17 cellular contexts compared by ENCODE assay signal in the genomic region with DNA sequence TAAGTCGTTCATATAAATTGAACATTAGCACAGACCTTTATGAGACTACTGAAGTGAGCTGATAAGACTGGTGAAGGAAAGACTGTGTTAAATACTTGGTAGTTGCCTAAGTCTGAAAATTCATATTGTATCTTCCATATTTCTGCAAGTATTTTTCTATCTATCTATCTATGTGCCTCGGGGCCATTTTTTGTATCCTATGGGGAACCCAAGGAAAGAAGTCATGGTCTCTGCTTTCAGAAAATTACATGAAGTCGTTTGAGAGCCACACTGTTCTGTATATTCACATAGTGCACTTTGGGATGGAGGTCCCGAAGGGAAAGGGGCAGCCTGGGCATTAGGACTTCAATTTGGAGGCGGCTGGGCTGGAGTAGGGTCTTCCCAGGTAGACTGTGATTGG.
A peak's percentile ranks its signal among the peaks of the same experiment; 100 is the strongest.
DNase-seq lines count a peak whose midpoint lies in the region; ATAC-seq and TF ChIP-seq lines count a peak whose summit lies in the region.
"Had no signal": no experiment of that assay in that cellular context is flagged by ENCODE, and none has a peak within 500 bp of the region (broad histone marks: within the 10 kb centered on the region; RNA-seq: fewer than 3 reads in every experiment).

No MANE protein-coding gene starts in this region.

- no peaks in the 10 kb centered on the region for H3K27me3 Mint-ChIP-seq in activated CD8-positive, alpha-beta memory T cell treated with anti-CD3 and anti-CD28 coated beads, Interleukin-2, amount 10 ng/mL, durations not matched to agents 7 days and 5 days

- H3K18ac ChIP-seq in mesenchymal stem cell (ENCODE audit: low read depth in 1 of 2, low read length in 2 of 2), result no peak overlapping the region

- ATAC-seq in activated CD8-positive, alpha-beta memory T cell treated with anti-CD3 and anti-CD28 coated beads, Interleukin-2, amount 10 ng/mL, durations not matched to agents 7 days and 5 days, result no peak
- ATAC-seq in GM21737 (IDR thresholded peaks at IDR 0.05; ENCODE audit: unreplicated experiment), result no peak
- ATAC-seq: CD8-positive, alpha-beta T cell had no signal

- no peak overlapping the region for H4K91ac ChIP-seq in mesenchymal stem cell (ENCODE audit: low read length)

- no peak overlapping the region for H2BK120ac ChIP-seq in mesenchymal stem cell (ENCODE audit: low read depth, low read length)

- no peak for DNase-seq in activated CD8-positive, alpha-beta memory T cell treated with anti-CD3 and anti-CD28 coated beads, Interleukin-2, amount 10 ng/mL, durations not matched to agents 7 days and 5 days
- DNase-seq in activated CD8-positive, alpha-beta memory T cell treated with anti-CD3 and anti-CD28 coated beads, Interleukin-2, amount 50 U/mL, for 4 hours, result no peak
- no peak for DNase-seq in RWPE1 (ENCODE audit: low spot score)
- DNase-seq in mesenchymal stem cell, result no peak
- no peak for DNase-seq in tibial nerve (ENCODE audit: low spot score in 2 of 2)
- DNase-seq in NCI-H187 treated with DMSO at 0.1 percent for 48 hours (lab: John Stamatoyannopoulos, UW), result no peak
- DNase-seq in A673 (ENCODE audit: low spot score), result no peak
- DNase-seq: BE2C, DMS79 treated with DMSO at 0.1 percent for 48 hours, KG1, NCI-H1105 treated with DMSO at 0.1 percent for 48 hours, NCI-H187, NCI-H446, NCI-H748 treated with DMSO at 0.1 percent for 48 hours, Right ventricle myocardium superior had no signal

- no peak overlapping the region for H2BK15ac ChIP-seq in mesenchymal stem cell (ENCODE audit: low read depth, poor library complexity, severe bottlenecking)

- BruUV-seq in A673 (replicated peaks; lab: Mats Ljungman, UMichigan), result no TSS peak

- POLR2A ChIA-PET in RWPE1 (lab: Yijun Ruan, JAX; ENCODE audit: low non-redundant PET) (no interaction called here), A673 (lab: Charles Lee; ENCODE audit: low non-redundant PET) (no interaction called here)

- H3K4me1 Mint-ChIP-seq in activated CD8-positive, alpha-beta memory T cell treated with anti-CD3 and anti-CD28 coated beads, Interleukin-2, amount 10 ng/mL, durations not matched to agents 7 days and 5 days, result peaks cover 8% of the 10 kb centered on the region

- no peak overlapping the region for H2AFZ ChIP-seq in mesenchymal stem cell (ENCODE audit: low read depth, low read length)

- no peaks in the 10 kb centered on the region for H3K27me3 ChIP-seq in mesenchymal stem cell (ENCODE audit: control insufficient read depth in 1 of 2, insufficient read depth in 1 of 2, low read length in 2 of 2)
- H3K27me3 ChIP-seq in tibial nerve, result no peaks in the 10 kb centered on the region
- H3K27me3 ChIP-seq in A673 (replicated peaks; ENCODE audit: insufficient read depth, low read depth, low read length, poor library complexity), result no peaks in the 10 kb centered on the region
- H3K27me3 ChIP-seq: BE2C had no signal

- CTCF ChIA-PET in activated CD8-positive, alpha-beta memory T cell treated with anti-CD3 and anti-CD28 coated beads, Interleukin-2, amount 10 ng/mL, durations not matched to agents 7 days and 5 days (lab: Charles Lee), result interaction anchor here (0.6 to 1.1 kb wide), 2 partner anchors 21 to 27 kb away, joined by 3 read pairs; no protein-coding TSS in a partner anchor
- CTCF ChIA-PET in RWPE1 (lab: Yijun Ruan, JAX) (interaction anchor here (0.7 to 1.5 kb wide), 3 partner anchors 22 to 151 kb away, joined by 3 to 4 read pairs (median 3); no protein-coding TSS in a partner anchor), A673 (lab: Charles Lee) (no interaction called here)

- no peak for TF ChIP-seq POLR2A in tibial nerve (IDR thresholded peaks at IDR 0.05)

- H2BK12ac ChIP-seq in mesenchymal stem cell (ENCODE audit: low read length in 2 of 2), result no peak overlapping the region

- no peak overlapping the region for H2AK5ac ChIP-seq in mesenchymal stem cell (ENCODE audit: low read length, severe bottlenecking)

- no peaks in the 10 kb centered on the region for H3K9me3 Mint-ChIP-seq in activated CD8-positive, alpha-beta memory T cell treated with anti-CD3 and anti-CD28 coated beads, Interleukin-2, amount 10 ng/mL, durations not matched to agents 7 days and 5 days (ENCODE audit: low read depth)
- H3K9me3 Mint-ChIP-seq: CD8-positive, alpha-beta T cell had no signal

- H3K9ac ChIP-seq in mesenchymal stem cell (ENCODE audit: low read length), result peak overlapping the region; percentile 60

- H3K23ac ChIP-seq in mesenchymal stem cell (ENCODE audit: low read length in 2 of 2), result no peak overlapping the region

- H3K4me2 ChIP-seq in mesenchymal stem cell (ENCODE audit: low read length, poor library complexity, severe bottlenecking), result no peak overlapping the region

- H3K36me3 ChIP-seq in mesenchymal stem cell (ENCODE audit: control insufficient read depth in 1 of 2, insufficient read depth in 2 of 2, low read depth in 1 of 2, low read length in 2 of 2) (peaks cover 36 to 39% of the 10 kb centered on the region in 2 experiments), tibial nerve (peaks cover 0 to 30% (median 0%) of the 10 kb centered on the region in 3 donors), A673 (ENCODE audit: insufficient read depth, low read length, poor library complexity, severe bottlenecking) (no peaks in the 10 kb centered on the region)
- H3K36me3 ChIP-seq: BE2C had no signal

- no peak for TF ChIP-seq EP300 in tibial nerve (IDR thresholded peaks at IDR 0.05)

- no peak overlapping the region for H3K4me3 ChIP-seq in mesenchymal stem cell (ENCODE audit: insufficient read depth in 1 of 2, low read depth in 1 of 2, low read length in 2 of 2)
- H3K4me3 ChIP-seq in tibial nerve, result no peak overlapping the region
- no peak overlapping the region for H3K4me3 ChIP-seq in A673 (ENCODE audit: low read depth, low read length, poor library complexity, severe bottlenecking)

- TF ChIP-seq CTCF in RWPE1 (conservative IDR thresholded peaks at IDR 0.05; ENCODE audit: low read depth) (no peak), tibial nerve (IDR thresholded peaks at IDR 0.05) (no peak), A673 (conservative IDR thresholded peaks at IDR 0.05; ENCODE audit: low read depth, low read length) (no peak)

- no peaks in the 10 kb centered on the region for H3K9me3 ChIP-seq in mesenchymal stem cell (ENCODE audit: control insufficient read depth, low read length)
- H3K9me3 ChIP-seq in tibial nerve, result no peaks in the 10 kb centered on the region
- no peaks in the 10 kb centered on the region for H3K9me3 ChIP-seq in A673 (ENCODE audit: low read depth, low read length, poor library complexity, severe bottlenecking)
- H3K9me3 ChIP-seq: BE2C had no signal

- intact Hi-C loops in A673 (cut with micrococcal nuclease; ENCODE audit: unreplicated experiment), result no loop called here

- no peak overlapping the region for H3K4ac ChIP-seq in mesenchymal stem cell (ENCODE audit: low read depth in 1 of 2, low read length in 2 of 2)

- H3K27ac ChIP-seq in RWPE1 (peak overlapping the region; percentile 62), mesenchymal stem cell (ENCODE audit: low read length, poor library complexity, severe bottlenecking) (no peak overlapping the region), tibial nerve (peak overlapping the region in 3 of 4 donors; percentile 38 to 82 (median 69)), A673 (ENCODE audit: low read depth, low read length, poor library complexity, severe bottlenecking) (no peak overlapping the region)

- no peaks in the 10 kb centered on the region for H3K79me1 ChIP-seq in mesenchymal stem cell (replicated peaks; ENCODE audit: low read length, poor library complexity, severe bottlenecking)

- no peak overlapping the region for H4K8ac ChIP-seq in mesenchymal stem cell (ENCODE audit: low read length)

- no peak overlapping the region for H3K14ac ChIP-seq in mesenchymal stem cell (ENCODE audit: low read length in 2 of 2)

- peak overlapping the region; percentile 20 for H3K27ac Mint-ChIP-seq in activated CD8-positive, alpha-beta memory T cell treated with anti-CD3 and anti-CD28 coated beads, Interleukin-2, amount 10 ng/mL, durations not matched to agents 7 days and 5 days
- H3K27ac Mint-ChIP-seq: CD8-positive, alpha-beta T cell had no signal

- WGBS in mesenchymal stem cell, result 86% methylated on average over 5 of the region's 5 CpGs
- WGBS in tibial nerve, 2 donors, result 85 to 87% methylated on average over 5 of the region's 5 CpGs

- H3K36me3 Mint-ChIP-seq in activated CD8-positive, alpha-beta memory T cell treated with anti-CD3 and anti-CD28 coated beads, Interleukin-2, amount 10 ng/mL, durations not matched to agents 7 days and 5 days, result peaks cover 4% of the 10 kb centered on the region
- H3K36me3 Mint-ChIP-seq: CD8-positive, alpha-beta T cell had no signal

- H2BK5ac ChIP-seq in mesenchymal stem cell (ENCODE audit: low read depth, low read length, poor library complexity, severe bottlenecking), result no peak overlapping the region

- H3K4me1 ChIP-seq in mesenchymal stem cell (ENCODE audit: control insufficient read depth, insufficient read depth, low read depth, low read length) (no peaks in the 10 kb centered on the region), tibial nerve (peaks cover 3 to 44% (median 16%) of the 10 kb centered on the region in 4 donors), A673 (ENCODE audit: insufficient read depth, low read length, poor library complexity, severe bottlenecking) (no peaks in the 10 kb centered on the region)

- H3K4me3 Mint-ChIP-seq in activated CD8-positive, alpha-beta memory T cell treated with anti-CD3 and anti-CD28 coated beads, Interleukin-2, amount 10 ng/mL, durations not matched to agents 7 days and 5 days, result no peak overlapping the region
- H3K4me3 Mint-ChIP-seq: CD8-positive, alpha-beta T cell had no signal

Comparison
In these comparisons a context has a peak if more than half of its experiments do, and no peak if none do; other contexts are left out.
1. H3K27ac ChIP-seq: peak in RWPE1 (single experiment) and tibial nerve (3 of 4); none in mesenchymal stem cell (single experiment) and A673 (single experiment).